14 cellular contexts compared by ENCODE assay signal in the genomic region with DNA sequence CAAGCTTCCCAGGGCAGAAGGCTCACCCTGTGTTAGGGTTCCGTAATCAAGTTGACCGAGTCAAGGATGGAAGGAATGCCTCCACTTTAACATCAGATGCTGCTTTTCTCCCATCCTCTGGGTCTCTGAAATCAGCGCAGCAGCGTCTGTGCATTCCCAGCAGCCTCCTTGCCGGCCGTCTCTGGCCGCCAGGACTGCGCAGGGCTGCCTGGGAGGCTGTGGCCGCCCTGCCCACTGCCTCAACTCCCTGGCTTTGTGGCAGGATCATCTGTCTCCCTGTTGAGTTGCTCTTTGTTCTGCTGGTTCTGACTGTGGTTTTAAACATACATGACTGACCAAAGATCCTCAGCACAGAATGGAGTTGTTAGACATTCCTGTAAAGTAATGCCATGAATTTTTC. TPM values are rescaled to one million over a fixed set of nuclear protein-coding genes. Genes with fewer than 3 reads are reported as not detected.
DNase-seq lines count a peak whose midpoint lies in the region; ATAC-seq and TF ChIP-seq lines count a peak whose summit lies in the region.
"Had no signal": no experiment of that assay in that cellular context is flagged by ENCODE, and none has a peak within 500 bp of the region (broad histone marks: within the 10 kb centered on the region; RNA-seq: fewer than 3 reads in every experiment).

No MANE protein-coding gene starts in this region.

- no peak for TF ChIP-seq POLR2A in GM18505 (IDR thresholded peaks at IDR 0.05; ENCODE audit: borderline replicate concordance, extremely low read depth, insufficient read depth, insufficient read length)

- DNase-seq in SK-N-DZ (ENCODE audit: low spot score) (peak; percentile 41), caudate nucleus (lab: John Stamatoyannopoulos, UW) (peak in 6 of 61 donors; percentile 18 to 39 (median 30)), medulla oblongata (ENCODE audit: extremely low spot score) (peak; percentile 56), substantia nigra (lab: John Stamatoyannopoulos, UW) (peak in 14 of 49 donors; percentile 9 to 38 (median 29)), hepatic stellate cell (ENCODE audit: low spot score) (no peak)
- DNase-seq: DMS153, MV-4-11, NCI-H1417 treated with DMSO at 0.1 percent for 48 hours, NCI-H2029 treated with DMSO at 0.1 percent for 48 hours, NCI-H510A treated with DMSO at 0.1 percent for 48 hours, SJCRH30 had no signal

- H3K27ac ChIP-seq in caudate nucleus (ENCODE audit: low read depth, low read length), result peak overlapping the region; percentile 31
- peak overlapping the region; percentile 79 for H3K27ac ChIP-seq in substantia nigra (ENCODE audit: low read depth, low read length, poor library complexity, severe bottlenecking)
- H3K27ac ChIP-seq: BLaER1 treated with 17β-estradiol and CSF1 and Interleukin-3, amounts not matched to agents 10 nM and 100 nM; SJCRH30 had no signal

- ATAC-seq in GM18505 (IDR thresholded peaks at IDR 0.05; ENCODE audit: unreplicated experiment) (no peak), GM21786 (IDR thresholded peaks at IDR 0.05; ENCODE audit: unreplicated experiment) (no peak)

RNA-seq across cellular contexts. Expression of a gene that starts 56.5 kb away (rescaled TPM):
- 2.6 and 3.0 TPM in 2 replicates for polyA plus RNA-seq in SK-N-DZ (2014; cell fraction: cytosol; rRNA removed)
- polyA plus RNA-seq in SK-N-DZ (2014; cell fraction: nucleus; rRNA removed), result 7.3 and 9.7 TPM in 2 replicates
